ENCODE assay signal across 1 cellular context in the genomic region with DNA sequence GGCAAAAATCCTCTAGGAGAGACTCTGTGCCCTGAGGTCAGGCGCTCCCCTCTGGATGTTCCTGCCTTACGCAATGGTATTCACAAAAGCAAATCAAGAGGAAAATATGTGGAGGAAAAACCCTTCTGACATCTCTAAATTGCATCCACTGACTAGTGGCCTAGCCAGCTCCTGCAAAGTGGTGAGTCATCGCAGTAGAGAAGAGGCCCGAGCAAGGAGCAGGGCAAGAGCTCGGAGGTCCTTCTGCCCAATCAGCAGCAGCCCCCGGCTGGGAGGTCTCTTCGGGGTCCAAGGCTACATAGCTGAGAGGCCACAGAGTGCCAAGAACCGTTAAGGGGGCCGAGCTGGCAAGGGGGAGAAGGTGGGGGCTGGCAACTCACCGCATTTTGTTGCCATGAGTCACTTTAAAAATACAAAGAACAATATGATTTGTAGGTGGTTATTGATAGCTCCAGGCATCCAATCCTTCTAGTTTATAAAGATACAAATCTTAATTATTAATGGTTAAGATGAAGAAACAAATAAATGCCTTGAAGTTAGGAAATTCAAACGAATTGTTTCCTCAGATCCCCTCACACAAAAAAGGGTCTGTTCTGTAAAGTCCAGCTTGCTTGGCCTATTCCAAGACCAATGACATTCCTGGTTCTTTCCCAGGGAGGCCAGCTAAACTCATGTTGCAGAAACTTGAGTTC.
A peak's percentile ranks its signal among the peaks of the same experiment; 100 is the strongest.
TF ChIP-seq lines count a peak whose summit lies in the region.

No MANE protein-coding gene starts in this region.

TF ChIP-seq in HepG2, 621 proteins besides CTCF, POLR2A, EP300 and RAD21 (continued from another document and continues in another):
- TF ChIP-seq, protein P1, sequence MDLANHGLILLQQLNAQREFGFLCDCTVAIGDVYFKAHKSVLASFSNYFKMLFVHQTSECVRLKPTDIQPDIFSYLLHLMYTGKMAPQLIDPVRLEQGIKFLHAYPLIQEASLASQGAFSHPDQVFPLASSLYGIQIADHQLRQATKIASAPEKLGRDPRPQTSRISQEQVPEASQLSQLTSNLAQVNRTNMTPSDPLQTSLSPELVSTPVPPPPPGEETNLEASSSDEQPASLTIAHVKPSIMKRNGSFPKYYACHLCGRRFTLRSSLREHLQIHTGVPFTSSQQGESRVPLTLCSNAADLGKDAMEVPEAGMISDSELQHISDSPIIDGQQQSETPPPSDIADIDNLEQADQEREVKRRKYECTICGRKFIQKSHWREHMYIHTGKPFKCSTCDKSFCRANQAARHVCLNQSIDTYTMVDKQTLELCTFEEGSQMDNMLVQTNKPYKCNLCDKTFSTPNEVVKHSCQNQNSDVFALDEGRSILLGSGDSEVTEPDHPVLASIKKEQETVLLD (CRISPR knock-in tag; IDR thresholded peaks at IDR 0.05; ENCODE audit: low read depth), result no peak
- TF ChIP-seq ZNF253 (CRISPR knock-in tag; IDR thresholded peaks at IDR 0.05; ENCODE audit: borderline replicate concordance) (no peak), TMF1 (CRISPR knock-in tag; IDR thresholded peaks at IDR 0.05; ENCODE audit: low read depth) (no peak), ZNF136 (CRISPR knock-in tag; IDR thresholded peaks at IDR 0.05; ENCODE audit: low read depth) (0 out of 2 replicates have a peak, but pooled peaks have one; percentile 57), PITX1 (CRISPR knock-in tag; IDR thresholded peaks at IDR 0.05) (peak; percentile 42; the same call in 1 of the 2 replicates), ZNF563 (CRISPR knock-in tag; IDR thresholded peaks at IDR 0.05) (no peak), ZNF761 (CRISPR knock-in tag; conservative IDR thresholded peaks at IDR 0.05) (0 out of 2 replicates have a peak, but pooled peaks have one; percentile 31), ZFP1 (CRISPR knock-in tag; IDR thresholded peaks at IDR 0.05) (no peak), DR1 (CRISPR knock-in tag; IDR thresholded peaks at IDR 0.05) (no peak), GTF3A (CRISPR knock-in tag; conservative IDR thresholded peaks at IDR 0.05) (no peak), CENPX (CRISPR knock-in tag; IDR thresholded peaks at IDR 0.05) (no peak), ZNF839 (CRISPR knock-in tag; IDR thresholded peaks at IDR 0.05; ENCODE audit: borderline replicate concordance) (no peak), CHD4 (IDR thresholded peaks at IDR 0.05; ENCODE audit: borderline replicate concordance, low read length) (no peak), TSC22D2 (CRISPR knock-in tag; IDR thresholded peaks at IDR 0.05; ENCODE audit: borderline replicate concordance) (no peak), SMAD9 (CRISPR knock-in tag; IDR thresholded peaks at IDR 0.05) (no peak), ZSCAN29 (CRISPR knock-in tag; conservative IDR thresholded peaks at IDR 0.05) (0 out of 2 replicates have a peak, but pooled peaks have one; percentile 44), BRD4 (CRISPR knock-in tag; IDR thresholded peaks at IDR 0.05) (peak; percentile 27; the same call in 1 of the 2 replicates), HHEX (CRISPR knock-in tag; IDR thresholded peaks at IDR 0.05) (no peak), SNAI1 (CRISPR knock-in tag; IDR thresholded peaks at IDR 0.05; ENCODE audit: borderline replicate concordance) (no peak), ZNF792 (CRISPR knock-in tag; IDR thresholded peaks at IDR 0.05) (0 out of 2 replicates have a peak, but pooled peaks have one; percentile 33), SKI (IDR thresholded peaks at IDR 0.05; ENCODE audit: partially characterized antibody) (peak; percentile 33), MAF1 (CRISPR knock-in tag; IDR thresholded peaks at IDR 0.05; ENCODE audit: borderline replicate concordance) (no peak), HNRNPK (IDR thresholded peaks at IDR 0.05; ENCODE audit: low read depth, low read length, poor library complexity, severe bottlenecking) (no peak), ZBTB8A (CRISPR knock-in tag; IDR thresholded peaks at IDR 0.05; ENCODE audit: borderline replicate concordance, low read depth) (no peak), SMC3 (IDR thresholded peaks at IDR 0.05; ENCODE audit: low read length) (no peak), ZNF589 (CRISPR knock-in tag; conservative IDR thresholded peaks at IDR 0.05) (no peak)
- TF ChIP-seq, protein P2, sequence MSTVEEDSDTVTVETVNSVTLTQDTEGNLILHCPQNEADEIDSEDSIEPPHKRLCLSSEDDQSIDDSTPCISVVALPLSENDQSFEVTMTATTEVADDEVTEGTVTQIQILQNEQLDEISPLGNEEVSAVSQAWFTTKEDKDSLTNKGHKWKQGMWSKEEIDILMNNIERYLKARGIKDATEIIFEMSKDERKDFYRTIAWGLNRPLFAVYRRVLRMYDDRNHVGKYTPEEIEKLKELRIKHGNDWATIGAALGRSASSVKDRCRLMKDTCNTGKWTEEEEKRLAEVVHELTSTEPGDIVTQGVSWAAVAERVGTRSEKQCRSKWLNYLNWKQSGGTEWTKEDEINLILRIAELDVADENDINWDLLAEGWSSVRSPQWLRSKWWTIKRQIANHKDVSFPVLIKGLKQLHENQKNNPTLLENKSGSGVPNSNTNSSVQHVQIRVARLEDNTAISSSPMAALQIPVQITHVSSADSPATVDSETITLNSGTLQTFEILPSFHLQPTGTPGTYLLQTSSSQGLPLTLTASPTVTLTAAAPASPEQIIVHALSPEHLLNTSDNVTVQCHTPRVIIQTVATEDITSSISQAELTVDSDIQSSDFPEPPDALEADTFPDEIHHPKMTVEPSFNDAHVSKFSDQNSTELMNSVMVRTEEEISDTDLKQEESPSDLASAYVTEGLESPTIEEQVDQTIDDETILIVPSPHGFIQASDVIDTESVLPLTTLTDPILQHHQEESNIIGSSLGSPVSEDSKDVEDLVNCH (CRISPR knock-in tag; IDR thresholded peaks at IDR 0.05), result no peak
- TF ChIP-seq, protein P3, sequence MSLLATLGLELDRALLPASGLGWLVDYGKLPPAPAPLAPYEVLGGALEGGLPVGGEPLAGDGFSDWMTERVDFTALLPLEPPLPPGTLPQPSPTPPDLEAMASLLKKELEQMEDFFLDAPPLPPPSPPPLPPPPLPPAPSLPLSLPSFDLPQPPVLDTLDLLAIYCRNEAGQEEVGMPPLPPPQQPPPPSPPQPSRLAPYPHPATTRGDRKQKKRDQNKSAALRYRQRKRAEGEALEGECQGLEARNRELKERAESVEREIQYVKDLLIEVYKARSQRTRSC (CRISPR knock-in tag; IDR thresholded peaks at IDR 0.05; ENCODE audit: low read depth), result no peak
- TF ChIP-seq, protein P4, sequence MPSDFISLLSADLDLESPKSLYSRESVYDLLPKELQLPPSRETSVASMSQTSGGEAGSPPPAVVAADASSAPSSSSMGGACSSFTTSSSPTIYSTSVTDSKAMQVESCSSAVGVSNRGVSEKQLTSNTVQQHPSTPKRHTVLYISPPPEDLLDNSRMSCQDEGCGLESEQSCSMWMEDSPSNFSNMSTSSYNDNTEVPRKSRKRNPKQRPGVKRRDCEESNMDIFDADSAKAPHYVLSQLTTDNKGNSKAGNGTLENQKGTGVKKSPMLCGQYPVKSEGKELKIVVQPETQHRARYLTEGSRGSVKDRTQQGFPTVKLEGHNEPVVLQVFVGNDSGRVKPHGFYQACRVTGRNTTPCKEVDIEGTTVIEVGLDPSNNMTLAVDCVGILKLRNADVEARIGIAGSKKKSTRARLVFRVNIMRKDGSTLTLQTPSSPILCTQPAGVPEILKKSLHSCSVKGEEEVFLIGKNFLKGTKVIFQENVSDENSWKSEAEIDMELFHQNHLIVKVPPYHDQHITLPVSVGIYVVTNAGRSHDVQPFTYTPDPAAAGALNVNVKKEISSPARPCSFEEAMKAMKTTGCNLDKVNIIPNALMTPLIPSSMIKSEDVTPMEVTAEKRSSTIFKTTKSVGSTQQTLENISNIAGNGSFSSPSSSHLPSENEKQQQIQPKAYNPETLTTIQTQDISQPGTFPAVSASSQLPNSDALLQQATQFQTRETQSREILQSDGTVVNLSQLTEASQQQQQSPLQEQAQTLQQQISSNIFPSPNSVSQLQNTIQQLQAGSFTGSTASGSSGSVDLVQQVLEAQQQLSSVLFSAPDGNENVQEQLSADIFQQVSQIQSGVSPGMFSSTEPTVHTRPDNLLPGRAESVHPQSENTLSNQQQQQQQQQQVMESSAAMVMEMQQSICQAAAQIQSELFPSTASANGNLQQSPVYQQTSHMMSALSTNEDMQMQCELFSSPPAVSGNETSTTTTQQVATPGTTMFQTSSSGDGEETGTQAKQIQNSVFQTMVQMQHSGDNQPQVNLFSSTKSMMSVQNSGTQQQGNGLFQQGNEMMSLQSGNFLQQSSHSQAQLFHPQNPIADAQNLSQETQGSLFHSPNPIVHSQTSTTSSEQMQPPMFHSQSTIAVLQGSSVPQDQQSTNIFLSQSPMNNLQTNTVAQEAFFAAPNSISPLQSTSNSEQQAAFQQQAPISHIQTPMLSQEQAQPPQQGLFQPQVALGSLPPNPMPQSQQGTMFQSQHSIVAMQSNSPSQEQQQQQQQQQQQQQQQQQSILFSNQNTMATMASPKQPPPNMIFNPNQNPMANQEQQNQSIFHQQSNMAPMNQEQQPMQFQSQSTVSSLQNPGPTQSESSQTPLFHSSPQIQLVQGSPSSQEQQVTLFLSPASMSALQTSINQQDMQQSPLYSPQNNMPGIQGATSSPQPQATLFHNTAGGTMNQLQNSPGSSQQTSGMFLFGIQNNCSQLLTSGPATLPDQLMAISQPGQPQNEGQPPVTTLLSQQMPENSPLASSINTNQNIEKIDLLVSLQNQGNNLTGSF (CRISPR knock-in tag; IDR thresholded peaks at IDR 0.05), result no peak
- TF ChIP-seq, protein P5, sequence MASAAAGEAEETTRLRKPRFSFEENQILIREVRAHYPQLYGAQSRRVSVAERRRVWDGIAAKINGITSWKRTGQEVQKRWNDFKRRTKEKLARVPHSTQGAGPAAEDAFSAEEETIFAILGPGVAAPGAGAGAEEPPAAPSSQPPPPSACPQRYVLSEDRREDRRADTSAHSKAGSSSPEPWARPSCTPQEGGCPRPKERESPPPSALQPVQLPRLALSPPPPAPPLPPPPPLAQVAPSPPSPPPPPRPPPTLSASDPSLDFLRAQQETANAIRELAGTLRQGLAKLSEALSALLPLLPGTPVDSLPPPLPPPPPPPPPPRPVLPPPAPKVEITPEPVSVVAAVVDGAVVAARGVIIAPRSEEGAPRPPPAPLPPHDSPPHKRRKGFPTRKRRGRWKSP (CRISPR knock-in tag; IDR thresholded peaks at IDR 0.05), result 0 out of 2 replicates have a peak, but pooled peaks have one; percentile 40
- TF ChIP-seq, protein P6, sequence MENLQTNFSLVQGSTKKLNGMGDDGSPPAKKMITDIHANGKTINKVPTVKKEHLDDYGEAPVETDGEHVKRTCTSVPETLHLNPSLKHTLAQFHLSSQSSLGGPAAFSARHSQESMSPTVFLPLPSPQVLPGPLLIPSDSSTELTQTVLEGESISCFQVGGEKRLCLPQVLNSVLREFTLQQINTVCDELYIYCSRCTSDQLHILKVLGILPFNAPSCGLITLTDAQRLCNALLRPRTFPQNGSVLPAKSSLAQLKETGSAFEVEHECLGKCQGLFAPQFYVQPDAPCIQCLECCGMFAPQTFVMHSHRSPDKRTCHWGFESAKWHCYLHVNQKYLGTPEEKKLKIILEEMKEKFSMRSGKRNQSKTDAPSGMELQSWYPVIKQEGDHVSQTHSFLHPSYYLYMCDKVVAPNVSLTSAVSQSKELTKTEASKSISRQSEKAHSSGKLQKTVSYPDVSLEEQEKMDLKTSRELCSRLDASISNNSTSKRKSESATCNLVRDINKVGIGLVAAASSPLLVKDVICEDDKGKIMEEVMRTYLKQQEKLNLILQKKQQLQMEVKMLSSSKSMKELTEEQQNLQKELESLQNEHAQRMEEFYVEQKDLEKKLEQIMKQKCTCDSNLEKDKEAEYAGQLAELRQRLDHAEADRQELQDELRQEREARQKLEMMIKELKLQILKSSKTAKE (CRISPR knock-in tag; IDR thresholded peaks at IDR 0.05; ENCODE audit: borderline replicate concordance), result 0 out of 2 replicates have a peak, but pooled peaks have one; percentile 29
- TF ChIP-seq, protein P7, sequence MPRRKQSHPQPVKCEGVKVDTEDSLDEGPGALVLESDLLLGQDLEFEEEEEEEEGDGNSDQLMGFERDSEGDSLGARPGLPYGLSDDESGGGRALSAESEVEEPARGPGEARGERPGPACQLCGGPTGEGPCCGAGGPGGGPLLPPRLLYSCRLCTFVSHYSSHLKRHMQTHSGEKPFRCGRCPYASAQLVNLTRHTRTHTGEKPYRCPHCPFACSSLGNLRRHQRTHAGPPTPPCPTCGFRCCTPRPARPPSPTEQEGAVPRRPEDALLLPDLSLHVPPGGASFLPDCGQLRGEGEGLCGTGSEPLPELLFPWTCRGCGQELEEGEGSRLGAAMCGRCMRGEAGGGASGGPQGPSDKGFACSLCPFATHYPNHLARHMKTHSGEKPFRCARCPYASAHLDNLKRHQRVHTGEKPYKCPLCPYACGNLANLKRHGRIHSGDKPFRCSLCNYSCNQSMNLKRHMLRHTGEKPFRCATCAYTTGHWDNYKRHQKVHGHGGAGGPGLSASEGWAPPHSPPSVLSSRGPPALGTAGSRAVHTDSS (CRISPR knock-in tag; conservative IDR thresholded peaks at IDR 0.05), result no peak
- TF ChIP-seq, protein P8, sequence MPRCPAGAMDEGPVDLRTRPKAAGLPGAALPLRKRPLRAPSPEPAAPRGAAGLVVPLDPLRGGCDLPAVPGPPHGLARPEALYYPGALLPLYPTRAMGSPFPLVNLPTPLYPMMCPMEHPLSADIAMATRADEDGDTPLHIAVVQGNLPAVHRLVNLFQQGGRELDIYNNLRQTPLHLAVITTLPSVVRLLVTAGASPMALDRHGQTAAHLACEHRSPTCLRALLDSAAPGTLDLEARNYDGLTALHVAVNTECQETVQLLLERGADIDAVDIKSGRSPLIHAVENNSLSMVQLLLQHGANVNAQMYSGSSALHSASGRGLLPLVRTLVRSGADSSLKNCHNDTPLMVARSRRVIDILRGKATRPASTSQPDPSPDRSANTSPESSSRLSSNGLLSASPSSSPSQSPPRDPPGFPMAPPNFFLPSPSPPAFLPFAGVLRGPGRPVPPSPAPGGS (CRISPR knock-in tag; IDR thresholded peaks at IDR 0.05), result no peak
- TF ChIP-seq, protein P9, sequence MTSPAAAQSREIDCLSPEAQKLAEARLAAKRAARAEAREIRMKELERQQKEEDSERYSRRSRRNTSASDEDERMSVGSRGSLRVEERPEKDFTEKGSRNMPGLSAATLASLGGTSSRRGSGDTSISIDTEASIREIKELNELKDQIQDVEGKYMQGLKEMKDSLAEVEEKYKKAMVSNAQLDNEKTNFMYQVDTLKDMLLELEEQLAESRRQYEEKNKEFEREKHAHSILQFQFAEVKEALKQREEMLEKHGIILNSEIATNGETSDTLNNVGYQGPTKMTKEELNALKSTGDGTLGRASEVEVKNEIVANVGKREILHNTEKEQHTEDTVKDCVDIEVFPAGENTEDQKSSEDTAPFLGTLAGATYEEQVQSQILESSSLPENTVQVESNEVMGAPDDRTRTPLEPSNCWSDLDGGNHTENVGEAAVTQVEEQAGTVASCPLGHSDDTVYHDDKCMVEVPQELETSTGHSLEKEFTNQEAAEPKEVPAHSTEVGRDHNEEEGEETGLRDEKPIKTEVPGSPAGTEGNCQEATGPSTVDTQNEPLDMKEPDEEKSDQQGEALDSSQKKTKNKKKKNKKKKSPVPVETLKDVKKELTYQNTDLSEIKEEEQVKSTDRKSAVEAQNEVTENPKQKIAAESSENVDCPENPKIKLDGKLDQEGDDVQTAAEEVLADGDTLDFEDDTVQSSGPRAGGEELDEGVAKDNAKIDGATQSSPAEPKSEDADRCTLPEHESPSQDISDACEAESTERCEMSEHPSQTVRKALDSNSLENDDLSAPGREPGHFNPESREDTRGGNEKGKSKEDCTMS (CRISPR knock-in tag; conservative IDR thresholded peaks at IDR 0.05), result no peak
